Comparison of ENCODE assay signal across 9 cellular contexts in genomic region chr17:60602871-60603270, GRCh38. TPM values are rescaled to one million over a fixed set of nuclear protein-coding genes. Genes with fewer than 3 reads are reported as not detected.
DNase-seq lines count a peak whose midpoint lies in the region; ATAC-seq, FAIRE-seq and TF ChIP-seq lines count a peak whose summit lies in the region.
"Had no signal": no experiment of that assay in that cellular context is flagged by ENCODE, and none has a peak within 500 bp of the region (broad histone marks: within the 10 kb centered on the region; RNA-seq: fewer than 3 reads in every experiment).

No MANE protein-coding gene starts in this region.

- CTCF ChIA-PET in CD8-positive, alpha-beta memory T cell (lab: Charles Lee): interaction anchor here (0.7 kb wide), 1 partner anchor 211 kb away, joined by 3 read pairs; no protein-coding TSS in a partner anchor
- CTCF ChIA-PET in H1 (lab: Charles Lee; ENCODE audit: partially characterized antibody): interaction anchor here (1.5 kb wide), 1 partner anchor 38 kb away, joined by 4 read pairs; no protein-coding TSS in a partner anchor

- ATAC-seq in HG03442 (IDR thresholded peaks at IDR 0.05; ENCODE audit: unreplicated experiment): no peak

- POLR2A ChIA-PET in CD8-positive, alpha-beta memory T cell (lab: Charles Lee): interaction anchor here (0.6 to 0.8 kb wide), 3 partner anchors 9 to 75 kb away, joined by 3 to 6 read pairs (median 5); partner anchors contain the start of gene BCAS3
- POLR2A ChIA-PET in H1 (lab: Charles Lee; ENCODE audit: partially characterized antibody): interaction anchor here (0.7 to 1.4 kb wide), 3 partner anchors 10 to 38 kb away, joined by 3 to 5 read pairs (median 4); no protein-coding TSS in a partner anchor

- H3K4me3 ChIP-seq in CD8-positive, alpha-beta memory T cell (ENCODE audit: low read length): no peak overlapping the region
- H3K4me3 ChIP-seq in NT2/D1 (ENCODE audit: insufficient read length, low read depth) (no peak overlapping the region), H1 (ENCODE audit: extremely low read depth in 1 of 4, insufficient read depth in 2 of 4, low read depth in 3 of 4, low read length in 4 of 4) (peak overlapping the region; percentile 19 to 95 (median 80); a peak in 6 of 8 replicates), neural progenitor cell (peak overlapping the region; percentile 87)

- no peak overlapping the region for H2AK5ac ChIP-seq in H1 (ENCODE audit: low read depth, low read length)

- no peak for TF ChIP-seq CTCF in H1 (IDR thresholded peaks at IDR 0.05; ENCODE audit: control extremely low read depth in 1 of 3, insufficient read depth in 1 of 3, low read depth in 1 of 3, low read length in 3 of 3)
- no peak for TF ChIP-seq CTCF in neural progenitor cell (IDR thresholded peaks at IDR 0.05)

- no peak overlapping the region for H2BK12ac ChIP-seq in H1 (ENCODE audit: low read depth, low read length)

- no peak overlapping the region for H2BK15ac ChIP-seq in H1 (ENCODE audit: low read length)

- H3K4ac ChIP-seq in H1 (replicated peaks; ENCODE audit: insufficient read length, low read depth, low read length): peak overlapping the region; percentile 47

- no peaks in the 10 kb centered on the region for H3K9me3 Mint-ChIP-seq in CD8-positive, alpha-beta memory T cell
- H3K9me3 Mint-ChIP-seq in neural progenitor cell: no peaks in the 10 kb centered on the region

- H4K5ac ChIP-seq in H1 (ENCODE audit: insufficient read length, low read depth, low read length): peak overlapping the region; percentile 28

- no peak overlapping the region for H2AFZ ChIP-seq in H1 (ENCODE audit: low read length)
- H2AFZ ChIP-seq in neural progenitor cell (replicated peaks): no peak overlapping the region

- no peaks in the 10 kb centered on the region for H3K36me3 ChIP-seq in CD8-positive, alpha-beta memory T cell (ENCODE audit: insufficient read depth, low read length)
- H3K36me3 ChIP-seq in NT2/D1 (ENCODE audit: insufficient read depth, insufficient read length, low read length): no peaks in the 10 kb centered on the region
- H3K36me3 ChIP-seq in H1 (ENCODE audit: control insufficient read depth in 2 of 4, insufficient read depth in 4 of 4, low read length in 3 of 4): no peaks in the 10 kb centered on the region
- H3K36me3 ChIP-seq in neural progenitor cell: no peaks in the 10 kb centered on the region

- H3K4me1 ChIP-seq in CD8-positive, alpha-beta memory T cell (ENCODE audit: insufficient read depth, low read length): peaks cover 22% of the 10 kb centered on the region
- peaks cover 3% of the 10 kb centered on the region for H3K4me1 ChIP-seq in NT2/D1 (ENCODE audit: insufficient read depth, insufficient read length)
- peaks cover 0 to 3% (median 0%) of the 10 kb centered on the region in 4 experiments; a peak in 1 of 7 replicates for H3K4me1 ChIP-seq in H1 (replicated peaks in 1 of 4; ENCODE audit: control insufficient read depth in 3 of 4, insufficient read depth in 4 of 4, low read length in 3 of 4)
- H3K4me1 ChIP-seq in neural progenitor cell: peaks cover 19% of the 10 kb centered on the region

- H3K79me1 ChIP-seq in H1 (ENCODE audit: low read depth, low read length): peaks cover 2% of the 10 kb centered on the region; the same call in 1 of the 2 replicates

- FAIRE-seq in H1 (lab: Jason Lieb, UNC): no peak
- FAIRE-seq: bronchial epithelial cell had no signal

- H3K56ac ChIP-seq in H1 (replicated peaks; ENCODE audit: insufficient read length, low read depth, low read length): no peak overlapping the region

- H2BK20ac ChIP-seq in H1 (ENCODE audit: low read length): no peak overlapping the region

- WGBS in H1 (ENCODE audit: extremely low coverage in 1 of 2, insufficient coverage in 1 of 2, insufficient read length in 1 of 2, insufficient replicate concordance in 2 of 2, low coverage in 1 of 2, low lambda C conversion rate in 2 of 2, missing lambda C conversion rate in 1 of 2), 2 experiments: 16% methylated on average over 1 of the region's 1 CpG; no CpG with 5 or more reads in 1 of the 2 experiments

- H4K91ac ChIP-seq in H1 (replicated peaks; ENCODE audit: insufficient read length, low read length): no peak overlapping the region

- no peak for DNase-seq in CD8-positive, alpha-beta memory T cell
- DNase-seq in NT2/D1 (ENCODE audit: low read depth, low spot score): no peak
- DNase-seq in H1 (ENCODE audit: low read depth in 1 of 2, low spot score in 2 of 2): no peak
- no peak for DNase-seq in neural progenitor cell (ENCODE audit: low spot score)
- DNase-seq in NCI-H524 treated with DMSO at 0.1 percent for 48 hours (lab: John Stamatoyannopoulos, UW): no peak
- DNase-seq in HPDE6-E6E7 (ENCODE audit: extremely low spot score): no peak
- DNase-seq in cortex of kidney (lab: John Stamatoyannopoulos, UW): no peak

- H3K27ac ChIP-seq in CD8-positive, alpha-beta memory T cell (ENCODE audit: low read depth, low read length): peak overlapping the region; percentile 39
- H3K27ac ChIP-seq in H1 (ENCODE audit: low read depth, low read length) (no peak overlapping the region), neural progenitor cell (no peak overlapping the region)

- no peak overlapping the region for H2BK5ac ChIP-seq in H1 (ENCODE audit: low read depth, low read length)

- H3K27me3 Mint-ChIP-seq in CD8-positive, alpha-beta memory T cell: no peaks in the 10 kb centered on the region
- peaks cover 2% of the 10 kb centered on the region for H3K27me3 Mint-ChIP-seq in neural progenitor cell (ENCODE audit: insufficient read depth, low read depth)

- H3K9ac ChIP-seq in NT2/D1 (ENCODE audit: insufficient read length, low read depth) (peak overlapping the region; percentile 11), H1 (replicated peaks in 1 of 4; ENCODE audit: extremely low read depth in 1 of 4, low read depth in 3 of 4, low read length in 3 of 4) (no peak overlapping the region), neural progenitor cell (peak overlapping the region; percentile 78)

- peaks cover 0 to 23% (median 3%) of the 10 kb centered on the region in 3 donors for H3K36me3 Mint-ChIP-seq in CD8-positive, alpha-beta memory T cell
- peaks cover 2% of the 10 kb centered on the region for H3K36me3 Mint-ChIP-seq in neural progenitor cell

- H3K27me3 ChIP-seq in CD8-positive, alpha-beta memory T cell (ENCODE audit: insufficient read depth, low read length, poor library complexity, severe bottlenecking): no peaks in the 10 kb centered on the region
- H3K27me3 ChIP-seq in NT2/D1 (ENCODE audit: insufficient read depth, insufficient read length) (no peaks in the 10 kb centered on the region), H1 (replicated peaks in 1 of 4; ENCODE audit: control insufficient read depth in 3 of 4, extremely low read depth in 1 of 4, insufficient read depth in 3 of 4, low read length in 3 of 4) (no peaks in the 10 kb centered on the region), neural progenitor cell (no peaks in the 10 kb centered on the region)

- H4K20me1 ChIP-seq in H1 (replicated peaks in 1 of 2; ENCODE audit: control insufficient read depth in 1 of 2, insufficient read depth in 2 of 2, low read length in 2 of 2) (peaks cover 3 to 7% of the 10 kb centered on the region in 2 experiments), neural progenitor cell (ENCODE audit: low read depth) (peaks cover 34% of the 10 kb centered on the region)

- H3F3A ChIP-seq in neural progenitor cell (ENCODE audit: low read depth): peaks cover 14% of the 10 kb centered on the region

- no peak overlapping the region for H3K14ac ChIP-seq in H1 (ENCODE audit: insufficient read length)

- no peak for TF ChIP-seq EP300 in H1 (IDR thresholded peaks at IDR 0.05; ENCODE audit: borderline replicate concordance in 1 of 2, low read depth in 2 of 2, low read length in 2 of 2)

- H3K4me3 Mint-ChIP-seq in CD8-positive, alpha-beta memory T cell: peak overlapping the region; percentile 29 to 98 (median 63)
- H3K4me3 Mint-ChIP-seq in neural progenitor cell: peak overlapping the region; percentile 98

- H3K4me2 ChIP-seq in H1 (ENCODE audit: insufficient read depth in 1 of 2, low read depth in 2 of 2, low read length in 2 of 2) (peak overlapping the region; percentile 84 to 89; a peak in 3 of 4 replicates), neural progenitor cell (peak overlapping the region; percentile 77)

- peaks cover 18 to 76% of the 10 kb centered on the region in 2 experiments for H3K79me2 ChIP-seq in H1 (ENCODE audit: control insufficient read depth in 1 of 2, insufficient read depth in 2 of 2, low read length in 2 of 2)
- H3K79me2 ChIP-seq in neural progenitor cell (ENCODE audit: low read depth): peaks cover 78% of the 10 kb centered on the region

- no peak for TF ChIP-seq RAD21 in H1 (IDR thresholded peaks at IDR 0.05 in 1 of 2, conservative IDR thresholded peaks at IDR 0.05 in 1 of 2; ENCODE audit: low read depth in 2 of 2, low read length in 2 of 2)

- no peak for TF ChIP-seq POLR2A in H1 (IDR thresholded peaks at IDR 0.05; ENCODE audit: control extremely low read depth in 1 of 2, low read depth in 2 of 2, low read length in 2 of 2)

- H3K9me3 ChIP-seq in CD8-positive, alpha-beta memory T cell (ENCODE audit: low read length): no peaks in the 10 kb centered on the region
- H3K9me3 ChIP-seq in NT2/D1 (ENCODE audit: insufficient read depth, low read length) (no peaks in the 10 kb centered on the region), H1 (ENCODE audit: insufficient read depth in 2 of 2, low read depth in 1 of 2, low read length in 1 of 2) (no peaks in the 10 kb centered on the region), neural progenitor cell (ENCODE audit: low read depth) (no peaks in the 10 kb centered on the region)

- peaks cover 4% of the 10 kb centered on the region for H3K23me2 ChIP-seq in H1 (ENCODE audit: low read depth, low read length)

- H2BK120ac ChIP-seq in H1 (replicated peaks; ENCODE audit: low read depth, low read length): no peak overlapping the region

- H4K8ac ChIP-seq in H1 (ENCODE audit: extremely low read depth, insufficient read depth, low read length): no peak overlapping the region

- H3K4me1 Mint-ChIP-seq in CD8-positive, alpha-beta memory T cell: peaks cover 63 to 77% (median 73%) of the 10 kb centered on the region in 3 donors
- H3K4me1 Mint-ChIP-seq in neural progenitor cell: peaks cover 24% of the 10 kb centered on the region

- peak overlapping the region in 2 of 8 donors; percentile 21 to 43 for H3K27ac Mint-ChIP-seq in CD8-positive, alpha-beta memory T cell
- no peak overlapping the region for H3K27ac Mint-ChIP-seq in neural progenitor cell

- H3K18ac ChIP-seq in H1 (ENCODE audit: extremely low read depth, low read length): no peak overlapping the region

- H3K23ac ChIP-seq in H1 (ENCODE audit: insufficient read length): no peak overlapping the region

RNA-seq across cellular contexts. Expression of gene PPM1D, which starts 2.9 kb away (rescaled TPM):
- total RNA-seq in CD8-positive, alpha-beta memory T cell: 10 to 100 TPM; 17.8 to 19.0 TPM
- 13.1 TPM for polyA plus RNA-seq in CD8-positive, alpha-beta memory T cell
- 15.7 and 16.7 TPM in 2 replicates for total RNA-seq in H1 (2021; fragmentation: NEBNext Ultra II Directional; extraction: Animal tissue kit (Norgen Biotek cat#: 25700))
- polyA plus RNA-seq in H1 (2011; rRNA removed): 4.9 and 5.0 TPM in 2 replicates
- 5.7 TPM for polyA plus RNA-seq in H1 (2011; cell fraction: cytosol; rRNA removed)
- polyA plus RNA-seq in H1 (2011; cell fraction: nucleus; rRNA removed): 4.2 TPM
- 9.2 to 15.7 TPM (median 11.0 TPM) in 4 replicates for polyA plus RNA-seq in H1 (2012, experiment 1 of 2)
- 1.5 TPM for polyA plus RNA-seq in H1 (2012, experiment 2 of 2)
- polyA plus RNA-seq in H1 (2013, experiment 1 of 2): 6.8 TPM
- polyA plus RNA-seq in H1 (2013, experiment 2 of 2): 6.8 TPM
- 9.9 and 13.2 TPM in 2 replicates for polyA minus RNA-seq in H1 (2011; rRNA and poly(A)+ RNA removed)
- polyA minus RNA-seq in H1 (2011; cell fraction: cytosol; rRNA and poly(A)+ RNA removed): 5.5 TPM
- 12.9 TPM for polyA minus RNA-seq in H1 (2011; cell fraction: nucleus; rRNA and poly(A)+ RNA removed)
- total RNA-seq in neural progenitor cell (ENCODE audit: low replicate concordance): 16.6 and 22.9 TPM in 2 replicates

Comparison
In these comparisons a context has a peak if more than half of its experiments do, and no peak if none do; other contexts are left out.
1. H3K4me3 ChIP-seq: peak in H1 (4 of 4) and neural progenitor cell (single experiment); none in CD8-positive, alpha-beta memory T cell (single experiment) and NT2/D1 (single experiment).
2. H3K9ac ChIP-seq: peak in NT2/D1 (single experiment) and neural progenitor cell (single experiment); none in H1 (0 of 4).